In the genomic region with DNA sequence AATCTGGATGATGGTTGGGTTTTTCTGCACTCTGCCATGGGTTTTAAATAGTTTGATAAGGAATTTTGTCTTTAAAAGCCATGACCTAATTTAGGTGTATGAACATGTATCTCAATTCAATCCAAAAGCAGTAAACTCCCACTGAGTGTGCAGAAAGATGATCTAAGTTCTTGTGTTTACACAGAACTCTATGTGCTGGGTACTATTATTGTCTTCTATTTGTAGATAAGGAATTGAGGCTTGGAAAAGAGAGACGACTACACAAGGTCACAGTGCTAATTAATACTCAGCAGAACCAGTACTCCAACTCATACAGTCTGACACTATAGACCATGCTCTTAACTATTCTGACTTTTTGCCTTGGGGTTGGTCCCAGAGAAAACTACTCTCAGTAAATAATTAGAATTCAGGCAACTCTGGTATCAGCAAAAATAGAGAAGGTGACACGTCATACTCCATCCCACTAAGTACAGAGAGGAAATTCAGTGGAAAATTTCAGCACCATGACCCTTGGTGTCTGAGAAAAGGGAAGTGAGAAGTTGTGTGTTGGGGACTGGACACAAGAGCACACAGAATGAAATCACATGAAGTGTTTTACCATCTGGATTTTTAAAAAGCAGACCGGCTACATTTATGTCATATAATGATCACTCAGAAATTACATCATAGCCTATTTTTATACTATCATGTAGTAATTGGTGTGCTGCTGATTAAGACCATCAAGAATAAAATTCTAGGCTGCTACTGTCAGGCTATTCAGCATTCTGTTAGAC, we compare ENCODE assay signal across 11 cellular contexts. TPM values are rescaled to one million over a fixed set of nuclear protein-coding genes. Genes with fewer than 3 reads are reported as not detected.
DNase-seq lines count a peak whose midpoint lies in the region; ATAC-seq and TF ChIP-seq lines count a peak whose summit lies in the region.
"Had no signal": no experiment of that assay in that cellular context is flagged by ENCODE, and none has a peak within 500 bp of the region (broad histone marks: within the 10 kb centered on the region; RNA-seq: fewer than 3 reads in every experiment).

No MANE protein-coding gene starts in this region.

- H3K27me3 Mint-ChIP-seq in mesothelial cell of epicardium (ENCODE audit: low read depth): no peaks in the 10 kb centered on the region
- H3K27me3 Mint-ChIP-seq in activated T-helper 17 cell treated with anti-CD3 and anti-CD28 coated beads, Interleukin-2, amount 50 U/mL, for 72 hours: peaks cover 21% of the 10 kb centered on the region

- H3K4me3 Mint-ChIP-seq in mesothelial cell of epicardium: no peak overlapping the region
- no peak overlapping the region for H3K4me3 Mint-ChIP-seq in activated T-helper 17 cell treated with anti-CD3 and anti-CD28 coated beads, Interleukin-2, amount 50 U/mL, for 72 hours
- H3K4me3 Mint-ChIP-seq: neural progenitor cell had no signal

- no peaks in the 10 kb centered on the region for H3K9me3 ChIP-seq in left ventricle myocardium inferior (replicated peaks)

- ATAC-seq in GM18505 (IDR thresholded peaks at IDR 0.05; ENCODE audit: unreplicated experiment) (peak; percentile 93), GM21723 (IDR thresholded peaks at IDR 0.05; ENCODE audit: unreplicated experiment) (peak; percentile 96), HG03520 (IDR thresholded peaks at IDR 0.05; ENCODE audit: unreplicated experiment) (peak; percentile 94)
- no peak for ATAC-seq in activated T-helper 17 cell treated with anti-CD3 and anti-CD28 coated beads, Interleukin-2, amount 50 U/mL, for 72 hours (replicated peaks)
- ATAC-seq: activated naive CD4-positive, alpha-beta T cell treated with anti-CD3 and anti-CD28 coated beads, Interleukin-2, amount 50 U/mL, for 72 hours had no signal

- no peaks in the 10 kb centered on the region for H3K27me3 ChIP-seq in left ventricle myocardium inferior (ENCODE audit: low read depth)
- H3K27me3 ChIP-seq: neural progenitor cell had no signal

- no peak overlapping the region for H3K27ac Mint-ChIP-seq in mesothelial cell of epicardium
- H3K27ac Mint-ChIP-seq in activated T-helper 17 cell treated with anti-CD3 and anti-CD28 coated beads, Interleukin-2, amount 50 U/mL, for 72 hours: no peak overlapping the region
- H3K27ac Mint-ChIP-seq: activated naive CD4-positive, alpha-beta T cell treated with anti-CD3 and anti-CD28 coated beads, Interleukin-2, amount 50 U/mL, for 72 hours; neural progenitor cell had no signal

- intact Hi-C loops in left ventricle myocardium inferior (cut with micrococcal nuclease): no loop called here

- peaks cover 10% of the 10 kb centered on the region for H3K9me3 Mint-ChIP-seq in mesothelial cell of epicardium
- no peaks in the 10 kb centered on the region for H3K9me3 Mint-ChIP-seq in activated T-helper 17 cell treated with anti-CD3 and anti-CD28 coated beads, Interleukin-2, amount 50 U/mL, for 72 hours
- H3K9me3 Mint-ChIP-seq: activated naive CD4-positive, alpha-beta T cell treated with anti-CD3 and anti-CD28 coated beads, Interleukin-2, amount 50 U/mL, for 72 hours had no signal

- peaks cover 49% of the 10 kb centered on the region for H3K4me1 ChIP-seq in left ventricle myocardium inferior

- no peak for TF ChIP-seq CTCF in left ventricle myocardium inferior (IDR thresholded peaks at IDR 0.05; ENCODE audit: borderline replicate concordance)
- TF ChIP-seq CTCF in mesothelial cell of epicardium (IDR thresholded peaks at IDR 0.05; ENCODE audit: unreplicated experiment): no peak

- H3K4me3 ChIP-seq in left ventricle myocardium inferior: no peak overlapping the region
- H3K4me3 ChIP-seq: neural progenitor cell, SK-N-MC had no signal

- H3K4me1 Mint-ChIP-seq in mesothelial cell of epicardium: no peaks in the 10 kb centered on the region
- H3K4me1 Mint-ChIP-seq in activated T-helper 17 cell treated with anti-CD3 and anti-CD28 coated beads, Interleukin-2, amount 50 U/mL, for 72 hours: no peaks in the 10 kb centered on the region

- H3K36me3 ChIP-seq in left ventricle myocardium inferior: no peaks in the 10 kb centered on the region
- H3K36me3 ChIP-seq: neural progenitor cell had no signal

- no peaks in the 10 kb centered on the region for H3K36me3 Mint-ChIP-seq in mesothelial cell of epicardium
- no peaks in the 10 kb centered on the region for H3K36me3 Mint-ChIP-seq in activated T-helper 17 cell treated with anti-CD3 and anti-CD28 coated beads, Interleukin-2, amount 50 U/mL, for 72 hours (ENCODE audit: low read depth)
- H3K36me3 Mint-ChIP-seq: neural progenitor cell had no signal

- peak overlapping the region; percentile 82 for H3K27ac ChIP-seq in left ventricle myocardium inferior (replicated peaks)
- H3K27ac ChIP-seq: neural progenitor cell, SK-N-MC had no signal

- TF ChIP-seq POLR2A in GM18505 (IDR thresholded peaks at IDR 0.05; ENCODE audit: borderline replicate concordance, extremely low read depth, insufficient read depth, insufficient read length): no peak

- no peak for DNase-seq in left ventricle myocardium inferior
- no peak for DNase-seq in glomerular visceral epithelial cell (ENCODE audit: extremely low spot score)
- no peak for DNase-seq in mesothelial cell of epicardium (ENCODE audit: low spot score in 2 of 2, unreplicated experiment in 2 of 2)
- no peak for DNase-seq in A172 (ENCODE audit: low spot score)

RNA-seq across cellular contexts. Expression of a gene that starts 18.2 kb away (rescaled TPM):
- total RNA-seq in left ventricle myocardium inferior (0.22 TPM), mesothelial cell of epicardium (0.20 to 0.36 TPM (median 0.27 TPM) in 3 replicates)
- total RNA-seq in A172 (2014; rRNA removed; shearing (Covaris generic)): 1.7 and 2.0 TPM in 2 replicates
- under 1 TPM; 0.26 to 0.42 TPM for total RNA-seq in activated T-helper 17 cell treated with anti-CD3 and anti-CD28 coated beads, Interleukin-2, amount 50 U/mL, for 72 hours
